1 cellular context compared by ENCODE assay signal in the genomic region with DNA sequence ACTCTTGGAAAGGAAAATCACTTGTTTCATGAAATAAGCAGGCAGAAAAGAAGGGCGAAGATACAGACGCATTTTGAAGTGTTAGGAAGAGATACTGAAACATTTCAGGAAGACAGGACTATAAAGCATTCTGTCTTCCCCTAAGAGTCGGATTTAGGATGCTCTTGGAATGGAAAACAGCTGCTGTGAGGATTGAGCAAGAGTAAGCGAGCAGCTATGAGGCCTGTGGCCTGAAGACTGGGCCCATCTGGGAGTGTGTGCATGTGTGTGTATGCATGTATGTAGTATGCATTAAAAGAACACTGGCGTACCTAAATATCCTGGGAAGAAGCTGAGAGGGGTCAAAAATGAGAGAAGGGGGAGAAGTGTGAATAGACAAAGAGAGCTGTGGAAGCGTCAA.
TF ChIP-seq lines count a peak whose summit lies in the region.

No MANE protein-coding gene starts in this region.

TF ChIP-seq in endothelial cell of umbilical vein, 7 proteins besides CTCF, POLR2A, EP300 and RAD21:
- no peak for TF ChIP-seq GATA2 (IDR thresholded peaks at IDR 0.05; ENCODE audit: insufficient read depth, insufficient read length, low read depth, low read length)
- no peak for TF ChIP-seq MYC (IDR thresholded peaks at IDR 0.05; ENCODE audit: low read depth, low read length)
- TF ChIP-seq FOS (IDR thresholded peaks at IDR 0.05; ENCODE audit: borderline replicate concordance, insufficient read depth, low read length) = no peak
- TF ChIP-seq, protein P1, sequence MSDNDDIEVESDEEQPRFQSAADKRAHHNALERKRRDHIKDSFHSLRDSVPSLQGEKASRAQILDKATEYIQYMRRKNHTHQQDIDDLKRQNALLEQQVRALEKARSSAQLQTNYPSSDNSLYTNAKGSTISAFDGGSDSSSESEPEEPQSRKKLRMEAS (IDR thresholded peaks at IDR 0.05; ENCODE audit: insufficient read depth, insufficient read length) = no peak
- TF ChIP-seq POLR2AphosphoS5 (IDR thresholded peaks at IDR 0.05; ENCODE audit: insufficient read depth, low read depth, low read length) = no peak
- TF ChIP-seq JUN (IDR thresholded peaks at IDR 0.05; ENCODE audit: borderline replicate concordance, insufficient read depth, insufficient read length, low read depth) = no peak
- TF ChIP-seq EZH2 (IDR thresholded peaks at IDR 0.05; ENCODE audit: borderline replicate concordance, low read depth, low read length, severe bottlenecking) = no peak
